19 cellular contexts compared by ENCODE assay signal in genomic region chr11:14022821-14023220, GRCh38.
"Had no signal": no experiment of that assay in that cellular context is flagged by ENCODE, and none has a peak within 500 bp of the region (broad histone marks: within the 10 kb centered on the region; RNA-seq: fewer than 3 reads in every experiment).

No MANE protein-coding gene starts in this region.

- H3K4me1 Mint-ChIP-seq: immature natural killer cell, memory B cell had no signal

- H3K27ac ChIP-seq: epithelial cell of prostate, esophagus muscularis mucosa, gastrocnemius medialis, heart right ventricle, left ventricle myocardium inferior, lower lobe of right lung, neutrophil, psoas muscle had no signal

- H3K27me3 ChIP-seq: esophagus muscularis mucosa, gastrocnemius medialis, stomach had no signal

- H3K36me3 ChIP-seq: esophagus muscularis mucosa, gastrocnemius medialis, heart right ventricle, left ventricle myocardium inferior, lower lobe of right lung, neutrophil, stomach had no signal

- DNase-seq: effector memory CD4-positive, alpha-beta T cell; gastrocnemius medialis; heart right ventricle; hypothalamus; immature natural killer cell; left ventricle myocardium inferior; lower lobe of right lung; midbrain; psoas muscle; small intestine; stimulated activated CD4-positive, alpha-beta T cell treated with anti-CD3 and anti-CD28 coated beads, Interleukin-12 subunit alpha, Interleukin-12 subunit beta, amount 100 ng/mL, for 4 hours; stimulated activated naive CD4-positive, alpha-beta T cell; stomach; trophoblast cell had no signal

- H3K36me3 Mint-ChIP-seq: immature natural killer cell; memory B cell; natural killer cell treated with Interleukin-12 subunit alpha and Interleukin-12 subunit beta and Interleukin-15 and Interleukin-18, amount 100 ng/mL, for 72 hours had no signal

- H3K4me3 Mint-ChIP-seq: immature natural killer cell; memory B cell; natural killer cell treated with Interleukin-12 subunit alpha and Interleukin-12 subunit beta and Interleukin-15 and Interleukin-18, amount 100 ng/mL, for 72 hours had no signal

- H3K4me3 ChIP-seq: esophagus muscularis mucosa, gastrocnemius medialis, heart right ventricle, left ventricle myocardium inferior, lower lobe of right lung, psoas muscle, stomach had no signal

- H3K4me1 ChIP-seq: gastrocnemius medialis, lower lobe of right lung, psoas muscle had no signal

- ATAC-seq: gastrocnemius medialis; heart right ventricle; lower lobe of right lung; natural killer cell treated with Interleukin-12 subunit alpha and Interleukin-12 subunit beta and Interleukin-15 and Interleukin-18, amount 100 ng/mL, for 72 hours; psoas muscle had no signal

- H3K9me3 Mint-ChIP-seq: immature natural killer cell; memory B cell; natural killer cell treated with Interleukin-12 subunit alpha and Interleukin-12 subunit beta and Interleukin-15 and Interleukin-18, amount 100 ng/mL, for 72 hours had no signal

- H3K27ac Mint-ChIP-seq: immature natural killer cell; memory B cell; natural killer cell treated with Interleukin-12 subunit alpha and Interleukin-12 subunit beta and Interleukin-15 and Interleukin-18, amount 100 ng/mL, for 72 hours had no signal
